In genomic region chr1:220786057-220786336, GRCh38 we compare ENCODE assay signal across 8 cellular contexts. TPM values are rescaled to one million over a fixed set of nuclear protein-coding genes. Genes with fewer than 3 reads are reported as not detected.
DNase-seq lines count a peak whose midpoint lies in the region; ATAC-seq, FAIRE-seq and TF ChIP-seq lines count a peak whose summit lies in the region.

No MANE protein-coding gene starts in this region.

- H3K4me1 ChIP-seq in ES-I3 (ENCODE audit: insufficient read depth, low read length), result peaks cover 8% of the 10 kb centered on the region; the same call in 1 of the 2 replicates
- peaks cover 5% of the 10 kb centered on the region for H3K4me1 ChIP-seq in ectodermal cell (ENCODE audit: control insufficient read depth, insufficient read depth, low read length)

- peaks cover 8% of the 10 kb centered on the region for H3K36me3 Mint-ChIP-seq in neural crest cell (ENCODE audit: low read depth)

- H3K27me3 Mint-ChIP-seq in neural crest cell (ENCODE audit: low read depth), result no peaks in the 10 kb centered on the region

- no peak overlapping the region for H3K27ac ChIP-seq in ectodermal cell (ENCODE audit: insufficient read depth, low read depth, low read length, poor library complexity, severe bottlenecking)

- peaks cover 3% of the 10 kb centered on the region for H3K9me3 Mint-ChIP-seq in neural crest cell

- peak overlapping the region; percentile 88 for H3K4me3 Mint-ChIP-seq in neural crest cell

- peak overlapping the region; percentile 62 for H3K27ac Mint-ChIP-seq in neural crest cell (ENCODE audit: unreplicated experiment)

- H3K4me3 ChIP-seq in ectodermal cell (ENCODE audit: insufficient read depth, low read depth, low read length), result peak overlapping the region; percentile 68

- ATAC-seq in HG03066 (IDR thresholded peaks at IDR 0.05; ENCODE audit: low read depth, unreplicated experiment), result peak; percentile 24

- H3K27me3 ChIP-seq in ectodermal cell (ENCODE audit: control insufficient read depth, insufficient read depth, low read length, poor library complexity, severe bottlenecking), result peaks cover 12% of the 10 kb centered on the region

- FAIRE-seq in HTR-8/SVneo (lab: Jason Lieb, UNC), result no peak

- no peak for DNase-seq in neural crest cell (ENCODE audit: low read depth, low spot score)
- no peak for DNase-seq in HTR-8/SVneo (ENCODE audit: insufficient read length, low spot score)
- DNase-seq in T-helper 9 cell, result no peak
- DNase-seq in stimulated activated CD4-positive, alpha-beta T cell treated with anti-CD3 and anti-CD28 coated beads, Interleukin-4, amount 100 ng/mL, for 24 hours, result no peak
- DNase-seq in COLO829 (ENCODE audit: low spot score), result no peak

- H3K4me1 Mint-ChIP-seq in neural crest cell, result peaks cover 22% of the 10 kb centered on the region

- TF ChIP-seq CTCF in neural crest cell (conservative IDR thresholded peaks at IDR 0.05), result no peak

- peak overlapping the region; percentile 82 for H3K9ac ChIP-seq in ES-I3 (ENCODE audit: low read depth, low read length)

- 19 to 20% methylated on average over 13 of the region's 13 CpGs for WGBS in ectodermal cell, 2 experiments

- H3K9me3 ChIP-seq in ES-I3 (ENCODE audit: control insufficient read depth, insufficient read depth, low read length) (no peaks in the 10 kb centered on the region), ectodermal cell (ENCODE audit: control insufficient read depth, low read length) (no peaks in the 10 kb centered on the region)

- no peaks in the 10 kb centered on the region for H3K36me3 ChIP-seq in ES-I3 (ENCODE audit: insufficient read depth, low read length)
- no peaks in the 10 kb centered on the region for H3K36me3 ChIP-seq in ectodermal cell (ENCODE audit: control insufficient read depth, insufficient read depth, low read length)

RNA-seq across cellular contexts. Expression of gene MTARC1, which starts 0.7 kb away (rescaled TPM):
- 21.7 TPM for polyA plus RNA-seq in ectodermal cell (2013, experiment 1 of 4)
- polyA plus RNA-seq in ectodermal cell (2013, experiment 2 of 4), result 20.9 TPM
- 14.0 TPM for polyA plus RNA-seq in ectodermal cell (2013, experiment 3 of 4)
- polyA plus RNA-seq in ectodermal cell (2013, experiment 4 of 4), result 15.4 TPM
- total RNA-seq in neural crest cell, result 28.3 and 28.5 TPM in 2 replicates

RNA-seq across cellular contexts. Expression of gene MTARC2, which starts 37.9 kb away (rescaled TPM):
- not detected for polyA plus RNA-seq in ectodermal cell (2013, experiment 1 of 4)
- not detected for polyA plus RNA-seq in ectodermal cell (2013, experiment 2 of 4)
- polyA plus RNA-seq in ectodermal cell (2013, experiment 3 of 4), result 0.11 TPM
- 0.28 TPM for polyA plus RNA-seq in ectodermal cell (2013, experiment 4 of 4)
- total RNA-seq in neural crest cell, result 4.1 and 5.8 TPM in 2 replicates
